Comparison of ENCODE assay signal across 10 cellular contexts in the genomic region with DNA sequence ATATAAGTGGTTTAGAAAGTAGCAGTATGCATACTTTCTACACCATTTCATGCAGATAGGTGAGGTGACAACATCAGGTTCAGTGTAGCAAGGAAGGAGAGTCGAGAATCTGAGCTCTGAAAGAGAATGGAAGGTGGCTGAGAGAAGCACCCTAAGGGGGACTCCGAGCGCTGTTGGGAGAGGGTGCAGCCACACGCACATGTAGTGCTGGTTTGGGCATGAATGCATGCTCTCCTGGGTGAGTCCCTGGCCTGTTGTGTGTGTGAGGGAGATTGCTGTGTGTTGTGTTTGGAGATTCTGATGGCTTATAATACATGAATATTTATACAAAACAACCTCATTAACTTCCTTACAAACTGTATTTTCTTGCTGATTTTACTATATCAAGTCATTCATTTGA.
"Had no signal": no experiment of that assay in that cellular context is flagged by ENCODE, and none has a peak within 500 bp of the region (broad histone marks: within the 10 kb centered on the region; RNA-seq: fewer than 3 reads in every experiment).

No MANE protein-coding gene starts in this region.

- ATAC-seq: HCT116 had no signal

- H3K9me3 ChIP-seq: HAP-1 had no signal

- DNase-seq: GM23248, GOT3, H7, H9, HCEC 1CT, HFFc6 had no signal

- H3K9ac ChIP-seq: GM23248 had no signal

- H3K4me3 ChIP-seq: GM23248, HAP-1 had no signal

- H3K9me3 Mint-ChIP-seq: H9, HFFc6 had no signal

- H3K27ac Mint-ChIP-seq: H9, HFFc6 had no signal

- H3K4me1 ChIP-seq: HAP-1 had no signal

- H3K27ac ChIP-seq: GM23248 had no signal

- FAIRE-seq: H1, H54 had no signal

- H3K4me3 Mint-ChIP-seq: H9, HFFc6 had no signal

- H2AFZ ChIP-seq: GM23248 had no signal

- H3K36me3 ChIP-seq: HAP-1 had no signal
